Comparison of ENCODE assay signal across 8 cellular contexts in the genomic region with DNA sequence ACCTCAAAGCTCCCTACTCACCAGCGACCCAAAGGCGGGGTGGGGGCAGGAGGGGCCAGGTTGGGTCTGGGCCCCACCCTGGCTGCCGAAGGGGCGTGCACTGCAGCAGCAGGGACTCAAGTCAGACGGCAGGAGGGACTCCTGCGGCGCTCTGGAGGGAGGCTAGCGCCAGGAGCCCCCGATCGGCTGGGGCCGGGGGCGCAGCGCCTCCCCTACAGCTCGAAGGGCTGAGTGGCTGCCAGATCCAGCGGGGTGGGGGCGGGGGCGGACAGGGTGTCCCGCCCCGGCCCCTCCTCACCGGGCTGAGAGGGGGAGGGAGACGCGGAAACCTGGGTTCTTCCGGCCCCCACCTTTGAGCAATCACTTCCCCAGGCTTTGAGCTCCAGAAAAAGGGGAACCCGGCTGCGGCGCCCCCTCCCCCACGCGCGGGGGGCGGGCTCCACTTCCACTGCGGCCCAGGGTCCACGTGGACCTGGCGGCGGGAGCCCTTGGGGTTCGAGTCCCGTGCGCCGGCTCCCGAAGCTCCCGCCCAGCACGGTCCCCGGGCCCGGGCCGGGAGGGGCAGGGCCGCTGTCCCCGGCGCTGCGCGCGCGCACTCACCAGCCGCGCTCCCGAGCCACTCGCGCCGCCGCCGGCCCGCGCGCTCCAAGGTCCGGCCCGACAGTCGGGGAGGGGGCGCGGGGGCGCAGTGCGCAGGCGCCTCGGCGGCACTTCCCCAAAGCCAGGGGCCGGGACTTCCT. TPM values are rescaled to one million over a fixed set of nuclear protein-coding genes. Genes with fewer than 3 reads are reported as not detected.
DNase-seq lines count a peak whose midpoint lies in the region; ATAC-seq and TF ChIP-seq lines count a peak whose summit lies in the region.

A gene with protein sequence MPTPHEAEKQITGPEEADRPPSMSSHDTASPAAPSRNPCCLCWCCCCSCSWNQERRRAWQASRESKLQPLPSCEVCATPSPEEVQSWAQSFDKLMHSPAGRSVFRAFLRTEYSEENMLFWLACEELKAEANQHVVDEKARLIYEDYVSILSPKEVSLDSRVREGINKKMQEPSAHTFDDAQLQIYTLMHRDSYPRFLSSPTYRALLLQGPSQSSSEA (minus strand): TSS at position 246 of the 740 bp plus-strand sequence. CDS start 2,632 bp downstream, outside the sequence.

- TF ChIP-seq EP300 in upper lobe of left lung (IDR thresholded peaks at IDR 0.05): no peak

- peak in 1 of 4 donors; percentile 49 for TF ChIP-seq POLR2A in upper lobe of left lung (IDR thresholded peaks at IDR 0.05)

- H3K27ac ChIP-seq in BLaER1 (peak within 1 kb of the TSS; percentile 96), HUES48 (ENCODE audit: low read depth, low read length) (peak within 1 kb of the TSS; percentile 21), neutrophil (peak within 1 kb of the TSS; percentile 99), upper lobe of left lung (peak within 1 kb of the TSS; percentile 84 to 94 (median 90))

- H3K4me2 ChIP-seq in BLaER1: peak within 1 kb of the TSS; percentile 99

- H3K4me3 ChIP-seq in BLaER1: peak within 1 kb of the TSS; percentile 86
- peak within 1 kb of the TSS; percentile 82 for H3K4me3 ChIP-seq in HUES48 (ENCODE audit: low read depth, low read length)
- peak within 1 kb of the TSS; percentile 99 to 100 for H3K4me3 ChIP-seq in neutrophil (ENCODE audit: low read depth in 1 of 2, low read length in 1 of 2)
- H3K4me3 ChIP-seq in upper lobe of left lung: peak within 1 kb of the TSS; percentile 71 to 92 (median 80)

- H3K4me1 ChIP-seq in BLaER1 (peaks cover 87% of the 10 kb centered on the region), HUES48 (ENCODE audit: control insufficient read depth, insufficient read depth, low read length) (peaks cover 21% of the 10 kb centered on the region), neutrophil (ENCODE audit: control insufficient read depth in 1 of 2, insufficient read depth in 1 of 2, low read depth in 1 of 2, low read length in 1 of 2) (peaks cover 68 to 79% of the 10 kb centered on the region in 2 experiments), upper lobe of left lung (peaks cover 38 to 76% (median 47%) of the 10 kb centered on the region in 4 donors)

- no peaks in the 10 kb centered on the region for H3K9me3 ChIP-seq in BLaER1
- H3K9me3 ChIP-seq in HUES48 (ENCODE audit: control insufficient read depth, insufficient read depth, low read length): no peaks in the 10 kb centered on the region
- H3K9me3 ChIP-seq in neutrophil: no peaks in the 10 kb centered on the region
- no peaks in the 10 kb centered on the region for H3K9me3 ChIP-seq in upper lobe of left lung

- H3K27me3 ChIP-seq in BLaER1: peaks cover 16% of the 10 kb centered on the region
- peaks cover 41% of the 10 kb centered on the region for H3K27me3 ChIP-seq in HUES48 (ENCODE audit: control insufficient read depth, insufficient read depth, low read length)
- H3K27me3 ChIP-seq in neutrophil: peaks cover 9% of the 10 kb centered on the region
- H3K27me3 ChIP-seq in upper lobe of left lung: peaks cover 0 to 10% (median 4%) of the 10 kb centered on the region in 4 donors

- peak; percentile 87 for DNase-seq in GM19238 (ENCODE audit: insufficient read length, low spot score)
- peak; percentile 81 for DNase-seq in SK-MEL-5 (ENCODE audit: low read depth, low spot score)
- DNase-seq in activated naive CD4-positive, alpha-beta T cell treated with anti-CD3 and anti-CD28 coated beads, Interleukin-2, amount 50 U/mL, for 16 hours: peak; percentile 62
- peak; percentile 82 for DNase-seq in germinal center (ENCODE audit: low spot score)
- peak; percentile 86 to 97 for DNase-seq in upper lobe of left lung

- 1% methylated on average over 49 of the region's 73 CpGs; no CpG with 5 or more reads in 1 of the 2 donors for WGBS in upper lobe of left lung, 2 donors

- peak; percentile 27 to 79 for ATAC-seq in upper lobe of left lung (ENCODE audit: low FRiP score in 2 of 2)

- in situ Hi-C loops in SK-MEL-5 (cut with HindIII; ENCODE audit: low pct_unique_long_range_greater_than_20kb, low sequenced_read_pairs): no loop called here

- peaks cover 7% of the 10 kb centered on the region for H4K20me1 ChIP-seq in BLaER1

- TF ChIP-seq CTCF in neutrophil (IDR thresholded peaks at IDR 0.05): no peak
- peak in 3 of 6 experiments; percentile 9 to 23 (median 12) for TF ChIP-seq CTCF in upper lobe of left lung (IDR thresholded peaks at IDR 0.05)

- peaks cover 8% of the 10 kb centered on the region for H3K36me3 ChIP-seq in BLaER1
- no peaks in the 10 kb centered on the region for H3K36me3 ChIP-seq in HUES48 (ENCODE audit: control insufficient read depth, insufficient read depth, low read length)
- H3K36me3 ChIP-seq in neutrophil: peaks cover 28% of the 10 kb centered on the region
- H3K36me3 ChIP-seq in upper lobe of left lung: peaks cover 0 to 17% (median 8%) of the 10 kb centered on the region in 4 donors

- H3K9ac ChIP-seq in BLaER1: peak within 1 kb of the TSS; percentile 92
- H3K9ac ChIP-seq in HUES48 (ENCODE audit: low read depth, low read length): peak within 1 kb of the TSS; percentile 46; the same call in 1 of the 2 replicates

RNA-seq across cellular contexts. Expression of the gene that starts here (rescaled TPM):
- total RNA-seq in SK-MEL-5 (2014; rRNA removed; shearing (Covaris generic)): 28.7 and 31.4 TPM in 2 replicates
- 35.8 and 36.3 TPM in 2 replicates for polyA plus RNA-seq in SK-MEL-5 (2015; cell fraction: cytosol; rRNA removed)
- polyA plus RNA-seq in SK-MEL-5 (2015; cell fraction: nucleus; rRNA removed): 15.2 and 15.8 TPM in 2 replicates
- 10 to 100 TPM; 21.5 to 70.8 (median 55.6) TPM for total RNA-seq in upper lobe of left lung

Comparison
In these comparisons a context has a peak if more than half of its experiments do, and no peak if none do; other contexts are left out.
1. Peak in every context shown above with its lines: DNase-seq, ATAC-seq, H3K4me3 ChIP-seq and H3K27ac ChIP-seq.
2. H3K27ac ChIP-seq: peak in every context shown above with its lines; median percentile 99 in neutrophil; 96 in BLaER1; 90 in upper lobe of left lung; 21 in HUES48.